11 cellular contexts compared by ENCODE assay signal in the genomic region with DNA sequence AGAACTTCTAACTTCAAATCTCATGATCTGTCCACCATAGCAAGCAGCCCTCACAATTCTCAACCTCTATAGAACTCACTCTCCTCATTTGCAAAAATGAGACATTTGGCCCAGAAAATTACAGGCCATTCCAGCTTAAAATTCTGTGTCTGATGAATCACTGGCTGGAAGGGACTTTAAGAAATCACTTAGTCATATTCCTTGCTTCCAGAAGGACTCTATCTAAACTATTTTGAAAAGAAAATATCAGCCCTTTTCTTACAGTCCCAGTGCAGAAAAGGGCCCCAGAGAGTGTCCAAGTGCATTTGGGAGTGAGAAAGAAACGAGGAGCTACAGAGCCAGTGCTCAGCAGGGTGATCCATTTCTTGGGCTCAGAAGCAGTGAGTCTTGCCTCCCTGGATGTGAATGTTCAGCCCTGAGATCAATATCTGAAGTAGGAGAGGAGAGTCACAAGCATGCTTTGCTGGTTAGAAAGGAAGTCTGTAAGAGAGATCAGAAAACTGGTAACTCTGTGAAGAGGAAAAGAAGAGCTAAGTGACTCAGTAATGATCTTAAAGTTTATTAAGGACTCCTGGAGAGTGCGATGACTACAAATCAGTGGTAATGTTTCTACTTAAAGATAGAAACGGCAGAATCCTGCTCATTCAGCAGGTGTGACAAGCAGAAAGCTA.
DNase-seq lines count a peak whose midpoint lies in the region; ATAC-seq and TF ChIP-seq lines count a peak whose summit lies in the region.
"Had no signal": no experiment of that assay in that cellular context is flagged by ENCODE, and none has a peak within 500 bp of the region (broad histone marks: within the 10 kb centered on the region; RNA-seq: fewer than 3 reads in every experiment).

No MANE protein-coding gene starts in this region.

- H3K36me3 ChIP-seq in neuronal stem cell (replicated peaks in 1 of 2; ENCODE audit: control insufficient read depth in 2 of 2, insufficient read depth in 2 of 2, low read length in 2 of 2) (peaks cover 0 to 3% of the 10 kb centered on the region in 2 donors), tibial nerve (no peaks in the 10 kb centered on the region)

- no peak overlapping the region for H2AK5ac ChIP-seq in neuronal stem cell (ENCODE audit: low read depth, low read length)

- H3K4me2 ChIP-seq in neuronal stem cell (ENCODE audit: insufficient read depth, low read length, poor library complexity, severe bottlenecking) = no peak overlapping the region

- no CpG with 5 or more reads among the region's 3 CpGs for WGBS in neuronal stem cell (ENCODE audit: extremely low coverage in 2 of 2, insufficient read length in 2 of 2, insufficient replicate concordance in 1 of 2), 2 donors
- 52 to 63% methylated on average over 3 of the region's 3 CpGs for WGBS in tibial nerve, 2 donors

- no peak overlapping the region for H3K14ac ChIP-seq in neuronal stem cell (ENCODE audit: low read length)

- no peak overlapping the region for H3K9ac ChIP-seq in neuronal stem cell (ENCODE audit: low read depth, low read length, poor library complexity)

- H3K9me3 ChIP-seq in neuronal stem cell (replicated peaks in 1 of 2; ENCODE audit: control insufficient read depth in 2 of 2, insufficient read depth in 1 of 2, low read depth in 1 of 2, low read length in 2 of 2) (no peaks in the 10 kb centered on the region), tibial nerve (no peaks in the 10 kb centered on the region)

- CTCF ChIA-PET in GM10248 (lab: Yijun Ruan, JAX) = no interaction called here

- no peak overlapping the region for H3K4me3 ChIP-seq in fibroblast of pulmonary artery (replicated peaks; ENCODE audit: low read depth, low read length)
- no peak overlapping the region for H3K4me3 ChIP-seq in neuronal stem cell (ENCODE audit: low read length in 2 of 2)
- H3K4me3 ChIP-seq in tibial nerve = no peak overlapping the region

- intact Hi-C loops in Right ventricle myocardium inferior (cut with DNase I) = no loop called here
- intact Hi-C loops in cardiac septum (cut with DNase I) = no loop called here

- no peak overlapping the region for H3K23ac ChIP-seq in neuronal stem cell (ENCODE audit: low read depth, low read length, poor library complexity)

- H2BK120ac ChIP-seq in neuronal stem cell (ENCODE audit: low read depth, low read length) = no peak overlapping the region

- H3K27ac ChIP-seq in neuronal stem cell (replicated peaks; ENCODE audit: low read length) = no peak overlapping the region
- H3K27ac ChIP-seq in tibial nerve = peak overlapping the region in 2 of 4 donors; percentile 34 to 53
- H3K27ac ChIP-seq: 22Rv1 had no signal

- H2BK5ac ChIP-seq in neuronal stem cell (ENCODE audit: low read length) = no peak overlapping the region

- TF ChIP-seq POLR2A in tibial nerve (IDR thresholded peaks at IDR 0.05) = no peak

- no peak for DNase-seq in Right ventricle myocardium inferior (ENCODE audit: missing footprints)
- no peak for DNase-seq in cardiac septum (ENCODE audit: low spot score)
- peak; percentile 80 for DNase-seq in fibroblast of pulmonary artery (ENCODE audit: low read depth)
- DNase-seq in neuronal stem cell (ENCODE audit: low spot score) = no peak
- DNase-seq in NCI-H446 treated with DMSO at 0.1 percent for 48 hours (lab: John Stamatoyannopoulos, UW) = no peak
- no peak for DNase-seq in GM10248 (ENCODE audit: extremely low spot score)
- DNase-seq in OCI-M2 (lab: John Stamatoyannopoulos, UW; ENCODE audit: unreplicated experiment) = no peak
- DNase-seq in tibial nerve (ENCODE audit: low spot score in 2 of 2) = no peak
- DNase-seq: NCI-H1436; stimulated activated naive CD8-positive, alpha-beta T cell treated with anti-CD3 and anti-CD28 coated beads, Interleukin-15, Interleukin-2, amounts not matched to agents 100 U/mL and 50 U/mL, for 24 hours had no signal

- H4K91ac ChIP-seq in neuronal stem cell (ENCODE audit: low read depth, low read length, poor library complexity) = no peak overlapping the region

- H2BK12ac ChIP-seq in neuronal stem cell (ENCODE audit: low read length) = no peak overlapping the region

- no peak overlapping the region for H2BK15ac ChIP-seq in neuronal stem cell (ENCODE audit: low read length)

- TF ChIP-seq CTCF in fibroblast of pulmonary artery (IDR thresholded peaks at IDR 0.05; ENCODE audit: low read length, missing control alignments) (no peak), GM10248 (IDR thresholded peaks at IDR 0.05; ENCODE audit: control extremely low read depth, extremely low read depth, low read depth, missing control alignments) (no peak), tibial nerve (IDR thresholded peaks at IDR 0.05) (no peak)

- POLR2A ChIA-PET in GM10248 (lab: Yijun Ruan, JAX) = no interaction called here

- no peak overlapping the region for H3K4ac ChIP-seq in neuronal stem cell (ENCODE audit: low read length)

- no peak for TF ChIP-seq EP300 in tibial nerve (IDR thresholded peaks at IDR 0.05)

- no peak overlapping the region for H4K8ac ChIP-seq in neuronal stem cell (ENCODE audit: low read depth, low read length)

- no peak overlapping the region for H3K18ac ChIP-seq in neuronal stem cell (ENCODE audit: low read length)

- peaks cover 4% of the 10 kb centered on the region for H3K79me1 ChIP-seq in neuronal stem cell (ENCODE audit: low read depth, low read length)

- ATAC-seq in Right ventricle myocardium inferior = peak; percentile 17
- ATAC-seq: stimulated activated naive CD8-positive, alpha-beta T cell treated with anti-CD3 and anti-CD28 coated beads, Interleukin-15, Interleukin-2, amounts not matched to agents 100 U/mL and 50 U/mL, for 24 hours had no signal

- H2AFZ ChIP-seq in neuronal stem cell (ENCODE audit: low read length) = peak overlapping the region; percentile 31

- H3K4me1 ChIP-seq in neuronal stem cell (ENCODE audit: control insufficient read depth in 2 of 2, insufficient read depth in 1 of 2, low read depth in 1 of 2, low read length in 2 of 2) (peaks cover 5 to 9% of the 10 kb centered on the region in 2 donors), tibial nerve (peaks cover 0 to 50% (median 10%) of the 10 kb centered on the region in 4 donors)

- H3K27me3 ChIP-seq in neuronal stem cell (ENCODE audit: control insufficient read depth in 3 of 3, insufficient read depth in 3 of 3, low read depth in 1 of 3, low read length in 3 of 3) (no peaks in the 10 kb centered on the region), tibial nerve (peaks cover 0 to 9% of the 10 kb centered on the region in 2 donors)
